Comparison of ENCODE assay signal across 8 cellular contexts in genomic region chr1:26530540-26530897, GRCh38. TPM values are rescaled to one million over a fixed set of nuclear protein-coding genes. Genes with fewer than 3 reads are reported as not detected.
DNase-seq lines count a peak whose midpoint lies in the region; ATAC-seq and TF ChIP-seq lines count a peak whose summit lies in the region.

No MANE protein-coding gene starts in this region.

- no peak overlapping the region for H3T11ph ChIP-seq in H9 (ENCODE audit: low read length)

- no peak overlapping the region for H3K18ac ChIP-seq in H9 (ENCODE audit: insufficient read length, low read depth, low read length)

- H3K4me3 Mint-ChIP-seq in H9: peak overlapping the region; percentile 81 to 93

- no peak overlapping the region for H2AFZ ChIP-seq in H9 (ENCODE audit: low read length)

- no peak overlapping the region for H4K91ac ChIP-seq in H9 (ENCODE audit: insufficient read length, low read depth, low read length)

- no peak overlapping the region for H3K56ac ChIP-seq in H9 (ENCODE audit: insufficient read length, low read depth, low read length)

- no CpG with 5 or more reads among the region's 4 CpGs for WGBS in H9 (ENCODE audit: extremely low coverage, insufficient read length, low lambda C conversion rate)
- WGBS in lung, 2 donors: 13 to 26% methylated on average over 4 of the region's 4 CpGs

- H2BK15ac ChIP-seq in H9 (ENCODE audit: low read depth, low read length): no peak overlapping the region

- peak overlapping the region; percentile 16 for H3K9ac ChIP-seq in H9 (ENCODE audit: extremely low read depth, insufficient read length, low read length)
- peak overlapping the region; percentile 38 for H3K9ac ChIP-seq in adipocyte (ENCODE audit: low read length)

- H3K9me3 Mint-ChIP-seq in H9: no peaks in the 10 kb centered on the region

- H2BK20ac ChIP-seq in H9 (ENCODE audit: low read depth, low read length, poor library complexity, severe bottlenecking): no peak overlapping the region

- H4K20me1 ChIP-seq in H9 (ENCODE audit: control insufficient read depth, insufficient read depth, insufficient read length): no peaks in the 10 kb centered on the region

- H4K5ac ChIP-seq in H9 (ENCODE audit: insufficient read length, low read depth, low read length): no peak overlapping the region

- H3K79me2 ChIP-seq in H9 (ENCODE audit: insufficient read depth, low read length): no peaks in the 10 kb centered on the region; the same call in 1 of the 2 replicates

- H3K79me1 ChIP-seq in H9 (ENCODE audit: insufficient read depth, low read depth, low read length, poor library complexity, severe bottlenecking): peaks cover 4% of the 10 kb centered on the region

- peak overlapping the region in 2 of 3 experiments; percentile 31 to 63; a peak in 1 of 7 replicates for H3K27ac Mint-ChIP-seq in H9

- H3K36me3 ChIP-seq in adipocyte (ENCODE audit: control insufficient read depth, insufficient read depth, low read length, severe bottlenecking) (no peaks in the 10 kb centered on the region), lung (ENCODE audit: control insufficient read depth in 2 of 2, insufficient read depth in 2 of 2, low read length in 2 of 2) (peaks cover 0 to 2% of the 10 kb centered on the region in 2 donors)

- H2BK12ac ChIP-seq in H9 (ENCODE audit: insufficient read length, low read depth, low read length): no peak overlapping the region

- H3K14ac ChIP-seq in H9 (ENCODE audit: insufficient read depth, low read length): no peak overlapping the region

- H3K4me1 Mint-ChIP-seq in H9: peaks cover 27 to 28% of the 10 kb centered on the region in 2 experiments

- no peaks in the 10 kb centered on the region for H3K9me3 ChIP-seq in H9 (ENCODE audit: control insufficient read depth, low read depth, low read length)
- no peaks in the 10 kb centered on the region for H3K9me3 ChIP-seq in adipocyte (ENCODE audit: control insufficient read depth, low read length)
- H3K9me3 ChIP-seq in lung (ENCODE audit: control insufficient read depth in 2 of 2, insufficient read depth in 1 of 2, low read length in 1 of 2): no peaks in the 10 kb centered on the region

- no peak overlapping the region for H2BK120ac ChIP-seq in H9 (ENCODE audit: low read depth, low read length, poor library complexity, severe bottlenecking)

- H3K4ac ChIP-seq in H9 (ENCODE audit: low read depth, low read length): no peak overlapping the region

- H2BK5ac ChIP-seq in H9 (ENCODE audit: insufficient read length, low read length): no peak overlapping the region

- H4K8ac ChIP-seq in H9 (replicated peaks; ENCODE audit: insufficient read length, low read depth, low read length): no peak overlapping the region

- ATAC-seq in lung (ENCODE audit: insufficient read depth, low FRiP score): no peak
- no peak for ATAC-seq in HG02981 (IDR thresholded peaks at IDR 0.05; ENCODE audit: unreplicated experiment)

- peak; percentile 41 for DNase-seq in H9
- no peak for DNase-seq in adipocyte (ENCODE audit: low read depth)
- no peak for DNase-seq in lung (ENCODE audit: low spot score)
- DNase-seq in GM13977 (ENCODE audit: low spot score): no peak
- no peak for DNase-seq in NCI-H1436 treated with DMSO at 0.1 percent for 48 hours (lab: John Stamatoyannopoulos, UW)
- no peak for DNase-seq in Ammon's horn (ENCODE audit: low spot score)

- H3K36me3 Mint-ChIP-seq in H9 (ENCODE audit: insufficient read depth in 1 of 3, low read depth in 3 of 3): no peaks in the 10 kb centered on the region; a peak in 1 of 7 replicates

- peaks cover 5% of the 10 kb centered on the region for H3K27me3 Mint-ChIP-seq in H9 (ENCODE audit: low read depth)

- peak overlapping the region; percentile 76 for H3K4me2 ChIP-seq in H9 (ENCODE audit: insufficient read depth, insufficient read length, low read length)

- H3K23me2 ChIP-seq in H9 (ENCODE audit: insufficient read length, low read depth, low read length, poor library complexity, severe bottlenecking): peaks cover 17% of the 10 kb centered on the region

- H3K27me3 ChIP-seq in H9 (ENCODE audit: insufficient read depth, low read length) (no peaks in the 10 kb centered on the region), adipocyte (replicated peaks; ENCODE audit: control insufficient read depth, insufficient read depth, low read length) (peaks cover 7% of the 10 kb centered on the region), lung (ENCODE audit: control insufficient read depth, insufficient read depth) (no peaks in the 10 kb centered on the region)

- H3K4me1 ChIP-seq in H9 (ENCODE audit: insufficient read depth, low read length) (peaks cover 4% of the 10 kb centered on the region; the same call in 1 of the 2 replicates), adipocyte (ENCODE audit: control insufficient read depth, insufficient read depth, low read length) (peaks cover 4% of the 10 kb centered on the region), lung (ENCODE audit: control insufficient read depth in 2 of 2, insufficient read depth in 2 of 2, low read length in 2 of 2) (peaks cover 0 to 13% of the 10 kb centered on the region in 2 donors)

- H3K27ac ChIP-seq in 22Rv1 (peak overlapping the region; percentile 65), H9 (ENCODE audit: insufficient read length, low read depth, low read length) (no peak overlapping the region), lung (ENCODE audit: low read depth in 1 of 2, low read length in 1 of 2) (peak overlapping the region in 1 of 2 donors; percentile 82)

- H3K4me3 ChIP-seq in adipocyte (ENCODE audit: low read length) (peak overlapping the region; percentile 70), lung (peak overlapping the region; percentile 72)

- no peak overlapping the region for H3K23ac ChIP-seq in H9 (ENCODE audit: insufficient read length, low read depth, low read length)

- no peak overlapping the region for H2AK5ac ChIP-seq in H9 (ENCODE audit: insufficient read length, low read length)

- in situ Hi-C loops in GM13977 (cut with MboI; ENCODE audit: low pct_unique_long_range_greater_than_20kb, low sequenced_read_pairs, unreplicated experiment): no loop called here

- TF ChIP-seq CTCF in 22Rv1 (IDR thresholded peaks at IDR 0.05): no peak
- no peak for TF ChIP-seq CTCF in H9 (conservative IDR thresholded peaks at IDR 0.05)
- no peak for TF ChIP-seq CTCF in lung (IDR thresholded peaks at IDR 0.05; ENCODE audit: control extremely low read depth, extremely low read depth)
- TF ChIP-seq CTCF in GM13977 (IDR thresholded peaks at IDR 0.05; ENCODE audit: extremely low read depth, insufficient read depth, missing control alignments): no peak

RNA-seq across cellular contexts. Expression of gene RPS6KA1, which starts 1.0 kb away (rescaled TPM):
- total RNA-seq in H9 (2021): 43.3 and 45.3 TPM in 2 replicates
- total RNA-seq in lung: 100 to 1,000 TPM in 1 of 2 donors, 10 to 100 TPM in 1; 58.6 to 100 TPM
- 100 to 1,000 TPM in 1 of 2 donors, 10 to 100 TPM in 1; 63.2 to 109 TPM for polyA plus RNA-seq in lung

RNA-seq across cellular contexts. Expression of gene HMGN2, which starts 58.3 kb away (rescaled TPM):
- total RNA-seq in H9 (2021): 622 and 626 TPM in 2 replicates
- 100 to 1,000 TPM; 329 to 374 TPM for total RNA-seq in lung
- 100 to 1,000 TPM; 452 to 580 TPM for polyA plus RNA-seq in lung
